In the genomic region with DNA sequence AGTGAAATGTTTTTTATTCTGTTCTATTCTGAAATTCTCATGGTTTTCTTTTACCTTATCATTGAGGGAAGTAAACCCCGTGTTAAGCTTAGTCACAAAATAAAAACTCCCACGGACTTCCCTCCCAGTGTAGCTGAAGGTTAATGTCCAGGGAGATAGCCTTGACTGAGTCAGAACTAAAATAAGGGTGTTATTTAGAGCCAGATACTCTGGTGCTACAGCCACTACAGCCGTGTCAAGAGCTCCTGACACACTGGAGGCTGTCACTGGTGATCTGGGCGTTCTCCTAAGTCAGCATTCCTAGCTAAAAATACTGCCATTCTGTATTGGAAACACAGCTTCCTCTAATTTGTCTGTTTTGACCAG, we compare ENCODE assay signal across 2 cellular contexts.
TF ChIP-seq lines count a peak whose summit lies in the region.

No MANE protein-coding gene starts in this region.

TF ChIP-seq in IMR-90, 13 proteins besides CTCF, POLR2A, EP300 and RAD21 (continued from another document):
- peak; percentile 68 for TF ChIP-seq RCOR1 (IDR thresholded peaks at IDR 0.05; ENCODE audit: insufficient replicate concordance, low read length)
- TF ChIP-seq CEBPB (IDR thresholded peaks at IDR 0.05; ENCODE audit: low read depth, low read length), result no peak
- no peak for TF ChIP-seq ELK1 (IDR thresholded peaks at IDR 0.05; ENCODE audit: borderline replicate concordance, low read depth, low read length)
- no peak for TF ChIP-seq CHD1 (IDR thresholded peaks at IDR 0.05; ENCODE audit: low read depth, low read length)
- TF ChIP-seq MAFK (IDR thresholded peaks at IDR 0.05; ENCODE audit: low read depth, low read length), result peak; percentile 92
- peak; percentile 66 for TF ChIP-seq FOS (IDR thresholded peaks at IDR 0.05; ENCODE audit: low read depth, low read length)
- TF ChIP-seq RFX5 (IDR thresholded peaks at IDR 0.05; ENCODE audit: low read depth, low read length), result no peak
- TF ChIP-seq USF2 (IDR thresholded peaks at IDR 0.05; ENCODE audit: low read depth, low read length), result no peak
- peak; percentile 44; the same call in 1 of the 2 replicates for TF ChIP-seq BHLHE40 (IDR thresholded peaks at IDR 0.05; ENCODE audit: low read depth, low read length)

TF ChIP-seq in WTC11, 78 proteins besides CTCF, POLR2A, EP300 and RAD21 (continued from another document):
- TF ChIP-seq, protein P1, sequence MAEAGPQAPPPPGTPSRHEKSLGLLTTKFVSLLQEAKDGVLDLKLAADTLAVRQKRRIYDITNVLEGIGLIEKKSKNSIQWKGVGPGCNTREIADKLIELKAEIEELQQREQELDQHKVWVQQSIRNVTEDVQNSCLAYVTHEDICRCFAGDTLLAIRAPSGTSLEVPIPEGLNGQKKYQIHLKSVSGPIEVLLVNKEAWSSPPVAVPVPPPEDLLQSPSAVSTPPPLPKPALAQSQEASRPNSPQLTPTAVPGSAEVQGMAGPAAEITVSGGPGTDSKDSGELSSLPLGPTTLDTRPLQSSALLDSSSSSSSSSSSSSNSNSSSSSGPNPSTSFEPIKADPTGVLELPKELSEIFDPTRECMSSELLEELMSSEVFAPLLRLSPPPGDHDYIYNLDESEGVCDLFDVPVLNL (CRISPR knock-in tag; IDR thresholded peaks at IDR 0.05; ENCODE audit: borderline replicate concordance, low read depth), result no peak
- TF ChIP-seq, protein P2, sequence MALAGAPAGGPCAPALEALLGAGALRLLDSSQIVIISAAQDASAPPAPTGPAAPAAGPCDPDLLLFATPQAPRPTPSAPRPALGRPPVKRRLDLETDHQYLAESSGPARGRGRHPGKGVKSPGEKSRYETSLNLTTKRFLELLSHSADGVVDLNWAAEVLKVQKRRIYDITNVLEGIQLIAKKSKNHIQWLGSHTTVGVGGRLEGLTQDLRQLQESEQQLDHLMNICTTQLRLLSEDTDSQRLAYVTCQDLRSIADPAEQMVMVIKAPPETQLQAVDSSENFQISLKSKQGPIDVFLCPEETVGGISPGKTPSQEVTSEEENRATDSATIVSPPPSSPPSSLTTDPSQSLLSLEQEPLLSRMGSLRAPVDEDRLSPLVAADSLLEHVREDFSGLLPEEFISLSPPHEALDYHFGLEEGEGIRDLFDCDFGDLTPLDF (CRISPR knock-in tag; IDR thresholded peaks at IDR 0.05), result no peak
- no peak for TF ChIP-seq ZNF317 (CRISPR knock-in tag; IDR thresholded peaks at IDR 0.05; ENCODE audit: borderline replicate concordance, low read depth)
- TF ChIP-seq ZNF416 (CRISPR knock-in tag; IDR thresholded peaks at IDR 0.05), result no peak
- no peak for TF ChIP-seq TEAD4 (CRISPR knock-in tag; IDR thresholded peaks at IDR 0.05)
- TF ChIP-seq USF2 (CRISPR knock-in tag; IDR thresholded peaks at IDR 0.05), result no peak
- TF ChIP-seq RORB (CRISPR knock-in tag; IDR thresholded peaks at IDR 0.05), result no peak
- TF ChIP-seq, protein P3, sequence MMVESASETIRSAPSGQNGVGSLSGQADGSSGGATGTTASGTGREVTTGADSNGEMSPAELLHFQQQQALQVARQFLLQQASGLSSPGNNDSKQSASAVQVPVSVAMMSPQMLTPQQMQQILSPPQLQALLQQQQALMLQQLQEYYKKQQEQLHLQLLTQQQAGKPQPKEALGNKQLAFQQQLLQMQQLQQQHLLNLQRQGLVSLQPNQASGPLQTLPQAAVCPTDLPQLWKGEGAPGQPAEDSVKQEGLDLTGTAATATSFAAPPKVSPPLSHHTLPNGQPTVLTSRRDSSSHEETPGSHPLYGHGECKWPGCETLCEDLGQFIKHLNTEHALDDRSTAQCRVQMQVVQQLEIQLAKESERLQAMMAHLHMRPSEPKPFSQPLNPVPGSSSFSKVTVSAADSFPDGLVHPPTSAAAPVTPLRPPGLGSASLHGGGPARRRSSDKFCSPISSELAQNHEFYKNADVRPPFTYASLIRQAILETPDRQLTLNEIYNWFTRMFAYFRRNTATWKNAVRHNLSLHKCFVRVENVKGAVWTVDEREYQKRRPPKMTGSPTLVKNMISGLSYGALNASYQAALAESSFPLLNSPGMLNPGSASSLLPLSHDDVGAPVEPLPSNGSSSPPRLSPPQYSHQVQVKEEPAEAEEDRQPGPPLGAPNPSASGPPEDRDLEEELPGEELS (CRISPR knock-in tag; IDR thresholded peaks at IDR 0.05), result no peak
- no peak for TF ChIP-seq ERG (CRISPR knock-in tag; IDR thresholded peaks at IDR 0.05)
- no peak for TF ChIP-seq ZNF512 (CRISPR knock-in tag; IDR thresholded peaks at IDR 0.05; ENCODE audit: borderline replicate concordance)
